In the genomic region with DNA sequence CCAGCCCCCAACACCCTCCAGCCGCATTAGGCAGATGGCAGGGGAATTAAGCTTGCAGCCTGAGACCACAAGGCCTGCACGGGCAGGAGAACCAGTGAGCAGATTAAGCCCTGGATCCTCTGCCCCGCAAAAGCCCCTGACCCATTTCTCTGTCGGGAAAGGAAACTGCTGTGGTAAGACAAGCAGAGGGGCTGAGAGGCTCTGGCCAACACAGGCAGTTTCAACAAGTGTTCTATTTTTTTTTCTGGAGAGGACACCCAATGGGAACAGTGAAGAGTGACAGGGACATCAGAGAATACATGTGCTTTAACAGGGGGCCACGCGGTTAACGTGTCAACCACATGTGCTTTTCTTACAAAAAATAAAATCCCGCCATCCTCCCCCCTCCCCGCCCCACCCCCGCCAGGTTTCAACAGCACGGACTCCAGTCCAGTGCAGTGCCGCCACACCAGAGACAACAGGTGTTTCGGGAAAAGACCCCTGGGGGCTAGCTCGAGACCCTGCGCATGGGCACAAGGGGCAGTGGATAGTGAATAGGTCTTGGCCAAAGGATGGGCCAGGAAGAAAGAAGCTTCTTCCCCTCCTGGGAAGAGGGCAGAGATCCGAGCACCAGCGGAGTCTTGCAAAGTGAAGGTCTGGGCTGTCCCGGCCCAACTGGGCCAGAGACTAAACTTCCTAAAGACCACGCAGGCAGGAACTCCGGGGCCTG, we compare ENCODE assay signal across 9 cellular contexts. TPM values are rescaled to one million over a fixed set of nuclear protein-coding genes. Genes with fewer than 3 reads are reported as not detected.
DNase-seq lines count a peak whose midpoint lies in the region; ATAC-seq and TF ChIP-seq lines count a peak whose summit lies in the region.
"Had no signal": no experiment of that assay in that cellular context is flagged by ENCODE, and none has a peak within 500 bp of the region (broad histone marks: within the 10 kb centered on the region; RNA-seq: fewer than 3 reads in every experiment).

No MANE protein-coding gene starts in this region.

- H3K27ac Mint-ChIP-seq in activated CD4-positive, alpha-beta T cell treated with anti-CD3 and anti-CD28 coated beads, Interleukin-2, amount 10 ng/mL, durations not matched to agents 7 days and 5 days, result peak overlapping the region; percentile 95

- peak; percentile 51 for DNase-seq in HuH-7.5 (ENCODE audit: low spot score)
- DNase-seq in activated CD4-positive, alpha-beta T cell treated with anti-CD3 and anti-CD28 coated beads, Interleukin-2, amount 10 ng/mL, durations not matched to agents 7 days and 5 days, result peak; percentile 47
- peak; percentile 38 for DNase-seq in testis
- DNase-seq in DMS114 treated with DMSO at 0.1 percent for 48 hours (lab: John Stamatoyannopoulos, UW; ENCODE audit: unreplicated experiment), result no peak

- TF ChIP-seq POLR2A in testis (IDR thresholded peaks at IDR 0.05), result no peak

- ATAC-seq in GM19372 (IDR thresholded peaks at IDR 0.05; ENCODE audit: low read depth, unreplicated experiment), result peak; percentile 22

- H3K36me3 ChIP-seq in BLaER1 treated with 17β-estradiol and CSF1 and Interleukin-3, amounts not matched to agents 10 nM and 100 nM, result 0 out of 22 replicates have a peak, but pooled peaks cover 0 to 7% (median 0%) of the 10 kb centered on the region in 11 experiments
- H3K36me3 ChIP-seq in endocrine pancreas (ENCODE audit: control insufficient read depth, insufficient read depth, low read length) (no peaks in the 10 kb centered on the region), muscle layer of colon (ENCODE audit: insufficient read depth, low read length) (no peaks in the 10 kb centered on the region), testis (ENCODE audit: low read depth, missing control alignments) (no peaks in the 10 kb centered on the region)

- peaks cover 0 to 24% (median 0%) of the 10 kb centered on the region in 11 experiments; a peak in 3 of 22 replicates for H4K20me1 ChIP-seq in BLaER1 treated with 17β-estradiol and CSF1 and Interleukin-3, amounts not matched to agents 10 nM and 100 nM

- peak overlapping the region; percentile 82 to 94 (median 87) for H3K4me2 ChIP-seq in BLaER1 treated with 17β-estradiol and CSF1 and Interleukin-3, amounts not matched to agents 10 nM and 100 nM

- POLR2A ChIA-PET in activated CD4-positive, alpha-beta T cell treated with anti-CD3 and anti-CD28 coated beads, Interleukin-2, amount 10 ng/mL, durations not matched to agents 7 days and 5 days (lab: Charles Lee), result no interaction called here

- peak overlapping the region; percentile 83 for H3K4me3 Mint-ChIP-seq in activated CD4-positive, alpha-beta T cell treated with anti-CD3 and anti-CD28 coated beads, Interleukin-2, amount 10 ng/mL, durations not matched to agents 7 days and 5 days

- no peak for TF ChIP-seq CTCF in testis (IDR thresholded peaks at IDR 0.05)

- H3K36me3 Mint-ChIP-seq in activated CD4-positive, alpha-beta T cell treated with anti-CD3 and anti-CD28 coated beads, Interleukin-2, amount 10 ng/mL, durations not matched to agents 7 days and 5 days (ENCODE audit: low read depth), result peaks cover 28% of the 10 kb centered on the region

- H3K4me1 ChIP-seq in BLaER1 treated with 17β-estradiol and CSF1 and Interleukin-3, amounts not matched to agents 10 nM and 100 nM, result peaks cover 41 to 60% (median 43%) of the 10 kb centered on the region in 10 experiments
- no peaks in the 10 kb centered on the region for H3K4me1 ChIP-seq in endocrine pancreas (ENCODE audit: control insufficient read depth, insufficient read depth, low read length)
- H3K4me1 ChIP-seq in muscle layer of colon (ENCODE audit: insufficient read depth, low read length), result peaks cover 47% of the 10 kb centered on the region
- peaks cover 7% of the 10 kb centered on the region for H3K4me1 ChIP-seq in testis

- peaks cover 56% of the 10 kb centered on the region for H3K4me1 Mint-ChIP-seq in activated CD4-positive, alpha-beta T cell treated with anti-CD3 and anti-CD28 coated beads, Interleukin-2, amount 10 ng/mL, durations not matched to agents 7 days and 5 days

- peak overlapping the region; percentile 76 to 99 (median 89) for H3K4me3 ChIP-seq in BLaER1 treated with 17β-estradiol and CSF1 and Interleukin-3, amounts not matched to agents 10 nM and 100 nM
- H3K4me3 ChIP-seq in endocrine pancreas (ENCODE audit: control insufficient read depth, insufficient read depth, low read length) (peak overlapping the region; percentile 48), muscle layer of colon (ENCODE audit: low read depth in 1 of 2, low read length in 2 of 2) (peak overlapping the region; percentile 71 to 89), testis (peak overlapping the region; percentile 82 to 93)

- H3K9me3 ChIP-seq in BLaER1 treated with 17β-estradiol and CSF1 and Interleukin-3, amounts not matched to agents 10 nM and 100 nM (replicated peaks in 1 of 11), result no peaks in the 10 kb centered on the region
- no peaks in the 10 kb centered on the region for H3K9me3 ChIP-seq in endocrine pancreas (ENCODE audit: control insufficient read depth, low read length)
- H3K9me3 ChIP-seq in muscle layer of colon (ENCODE audit: low read length), result no peaks in the 10 kb centered on the region
- H3K9me3 ChIP-seq in testis, result no peaks in the 10 kb centered on the region

- H3K27ac ChIP-seq in BLaER1 treated with 17β-estradiol and CSF1 and Interleukin-3, amounts not matched to agents 10 nM and 100 nM, result peak overlapping the region; percentile 88 to 99 (median 93)
- H3K27ac ChIP-seq in muscle layer of colon (ENCODE audit: low read depth, low read length) (peak overlapping the region; percentile 75), testis (peak overlapping the region; percentile 78 to 91)

- peaks cover 3% of the 10 kb centered on the region for H3K27me3 Mint-ChIP-seq in activated CD4-positive, alpha-beta T cell treated with anti-CD3 and anti-CD28 coated beads, Interleukin-2, amount 10 ng/mL, durations not matched to agents 7 days and 5 days

- H3K9ac ChIP-seq in BLaER1 treated with 17β-estradiol and CSF1 and Interleukin-3, amounts not matched to agents 10 nM and 100 nM, result peak overlapping the region; percentile 86 to 98 (median 94)
- H3K9ac ChIP-seq in endocrine pancreas (ENCODE audit: control insufficient read depth, insufficient read depth, low read length), result peak overlapping the region; percentile 55
- peak overlapping the region; percentile 70 for H3K9ac ChIP-seq in muscle layer of colon (ENCODE audit: low read length)

- WGBS in testis, 2 donors, result 5% methylated on average over 9 to 20 of the region's 20 CpGs

- intact Hi-C loops in testis (cut with DNase I; ENCODE audit: low total_unique reads), result no loop called here

- no peaks in the 10 kb centered on the region for H3K27me3 ChIP-seq in BLaER1 treated with 17β-estradiol and CSF1 and Interleukin-3, amounts not matched to agents 10 nM and 100 nM
- H3K27me3 ChIP-seq in endocrine pancreas (ENCODE audit: control insufficient read depth, insufficient read depth, low read length) (no peaks in the 10 kb centered on the region), muscle layer of colon (ENCODE audit: control insufficient read depth in 1 of 2, insufficient read depth in 2 of 2, low read length in 2 of 2) (no peaks in the 10 kb centered on the region), testis (no peaks in the 10 kb centered on the region)

- peaks cover 5% of the 10 kb centered on the region for H3K9me3 Mint-ChIP-seq in activated CD4-positive, alpha-beta T cell treated with anti-CD3 and anti-CD28 coated beads, Interleukin-2, amount 10 ng/mL, durations not matched to agents 7 days and 5 days

- CTCF ChIA-PET in activated CD4-positive, alpha-beta T cell treated with anti-CD3 and anti-CD28 coated beads, Interleukin-2, amount 10 ng/mL, durations not matched to agents 7 days and 5 days (lab: Charles Lee), result interaction anchor here (1.3 to 5.9 kb wide), 10 partner anchors 11 to 374 kb away, joined by 3 to 45 read pairs (median 6); no protein-coding TSS in a partner anchor

RNA-seq across cellular contexts. Expression of gene FYCO1, which starts 0.8 kb away (rescaled TPM):
- total RNA-seq in activated CD4-positive, alpha-beta T cell treated with anti-CD3 and anti-CD28 coated beads, Interleukin-2, amount 10 ng/mL, durations not matched to agents 7 days and 5 days, result 10 to 100 TPM; 15.1 to 15.7 TPM
- total RNA-seq in testis, result 10 to 100 TPM; 21.7 to 24.2 TPM
- 12.8 TPM for polyA plus RNA-seq in testis (ENCODE audit: insufficient read depth, low read depth, low replicate concordance)

RNA-seq across cellular contexts. Expression of gene XCR1, which starts 32.5 kb away (rescaled TPM):
- total RNA-seq in activated CD4-positive, alpha-beta T cell treated with anti-CD3 and anti-CD28 coated beads, Interleukin-2, amount 10 ng/mL, durations not matched to agents 7 days and 5 days, result not detected
- total RNA-seq in testis, result under 1 TPM; 0.06 to 0.16 TPM
- polyA plus RNA-seq in testis (ENCODE audit: insufficient read depth, low read depth, low replicate concordance), result 0.34 TPM
- total RNA-seq: HT1080 had no signal

RNA-seq across cellular contexts. Expression of gene CXCR6, which starts 51.6 kb away (rescaled TPM):
- total RNA-seq in activated CD4-positive, alpha-beta T cell treated with anti-CD3 and anti-CD28 coated beads, Interleukin-2, amount 10 ng/mL, durations not matched to agents 7 days and 5 days, result 10 to 100 TPM; 17.6 to 18.0 TPM
- under 1 TPM; 0.16 to 0.62 TPM for total RNA-seq in testis
- 2.1 TPM for polyA plus RNA-seq in testis (ENCODE audit: insufficient read depth, low read depth, low replicate concordance)
- total RNA-seq: HT1080 had no signal

Comparison
In these comparisons a context has a peak if more than half of its experiments do, and no peak if none do; other contexts are left out.
1. RNA of gene CXCR6, which starts 51.6 kb away (total RNA-seq): 17.6 to 18.0 TPM in activated CD4-positive, alpha-beta T cell treated with anti-CD3 and anti-CD28 coated beads, Interleukin-2, amount 10 ng/mL, durations not matched to agents 7 days and 5 days; 0.16 to 0.62 TPM in testis; every median in the first group is over 10 times any median in the second.
2. Peak in every context shown above with its lines, with median percentiles within 50 percentile points of each other: H3K27ac ChIP-seq, H3K4me3 ChIP-seq and H3K9ac ChIP-seq.